ENCODE assay signal across 8 cellular contexts in genomic region chr2:214809751-214810564, GRCh38. TPM values are rescaled to one million over a fixed set of nuclear protein-coding genes. Genes with fewer than 3 reads are reported as not detected.
DNase-seq lines count a peak whose midpoint lies in the region; ATAC-seq, FAIRE-seq and TF ChIP-seq lines count a peak whose summit lies in the region.

No MANE protein-coding gene starts in this region.

- H3K27me3 ChIP-seq in left ventricle myocardium inferior (ENCODE audit: low read depth) = no peaks in the 10 kb centered on the region

- no peaks in the 10 kb centered on the region for H3K27me3 Mint-ChIP-seq in progenitor cell of endocrine pancreas

- FAIRE-seq in GM12892 (lab: Jason Lieb, UNC) = peak; percentile 94

- no peaks in the 10 kb centered on the region for H3K9me3 ChIP-seq in left ventricle myocardium inferior (replicated peaks)

- H3K4me1 Mint-ChIP-seq in progenitor cell of endocrine pancreas (ENCODE audit: low read depth) = peaks cover 32% of the 10 kb centered on the region

- peaks cover 45% of the 10 kb centered on the region for H3K4me1 ChIP-seq in left ventricle myocardium inferior

- H3K27ac Mint-ChIP-seq in progenitor cell of endocrine pancreas = peak overlapping the region; percentile 97

- intact Hi-C loops in left ventricle myocardium inferior (cut with micrococcal nuclease) = no loop called here

- DNase-seq in GM12892 (ENCODE audit: insufficient read length) = peak; percentile 84
- peak; percentile 80 for DNase-seq in NCI-H1436 treated with DMSO at 0.1 percent for 48 hours (lab: John Stamatoyannopoulos, UW)
- peak; percentile 85 for DNase-seq in T follicular helper cell (ENCODE audit: low read depth)
- DNase-seq in amniotic epithelial cell (ENCODE audit: low read depth) = peak; percentile 95
- peak; percentile 100 for DNase-seq in left ventricle myocardium inferior
- DNase-seq in progenitor cell of endocrine pancreas (ENCODE audit: low spot score, unreplicated experiment) = peak; percentile 100
- DNase-seq in ureter (ENCODE audit: low spot score) = peak; percentile 99

- no peak for TF ChIP-seq CTCF in left ventricle myocardium inferior (IDR thresholded peaks at IDR 0.05; ENCODE audit: borderline replicate concordance)
- no peak for TF ChIP-seq CTCF in progenitor cell of endocrine pancreas (IDR thresholded peaks at IDR 0.05; ENCODE audit: unreplicated experiment)

- H3K9me3 Mint-ChIP-seq in progenitor cell of endocrine pancreas (ENCODE audit: low read depth) = no peaks in the 10 kb centered on the region

- H3K27ac ChIP-seq in left ventricle myocardium inferior (replicated peaks) = peak overlapping the region; percentile 91

- H3K36me3 ChIP-seq in left ventricle myocardium inferior = no peaks in the 10 kb centered on the region

- peak; percentile 75; the same call in 1 of the 2 replicates for TF ChIP-seq POLR2A in GM12892 (IDR thresholded peaks at IDR 0.05; ENCODE audit: low read depth, low read length)

- peak overlapping the region; percentile 99 for H3K4me3 Mint-ChIP-seq in progenitor cell of endocrine pancreas (ENCODE audit: low read depth)

- no peaks in the 10 kb centered on the region for H3K36me3 Mint-ChIP-seq in progenitor cell of endocrine pancreas (ENCODE audit: insufficient read depth)

- ATAC-seq in HG02798 (IDR thresholded peaks at IDR 0.05; ENCODE audit: poor library complexity, unreplicated experiment) = peak; percentile 89

- H3K4me3 ChIP-seq in left ventricle myocardium inferior = peak overlapping the region; percentile 94

RNA-seq across cellular contexts. Expression of gene BARD1, which starts 0.5 kb away (rescaled TPM):
- polyA plus RNA-seq in GM12892 (2012; ENCODE audit: missing spikeins) = 11.7 TPM
- total RNA-seq in left ventricle myocardium inferior (8.1 TPM), progenitor cell of endocrine pancreas (27.8 and 29.1 TPM in 2 replicates), ureter (11.8 TPM)

Comparison
In these comparisons a context has a peak if more than half of its experiments do, and no peak if none do; other contexts are left out.
1. Peak in every context shown above with its lines: DNase-seq, ATAC-seq, H3K4me3 ChIP-seq and H3K27ac ChIP-seq.